ENCODE assay signal across 27 cellular contexts in the genomic region with DNA sequence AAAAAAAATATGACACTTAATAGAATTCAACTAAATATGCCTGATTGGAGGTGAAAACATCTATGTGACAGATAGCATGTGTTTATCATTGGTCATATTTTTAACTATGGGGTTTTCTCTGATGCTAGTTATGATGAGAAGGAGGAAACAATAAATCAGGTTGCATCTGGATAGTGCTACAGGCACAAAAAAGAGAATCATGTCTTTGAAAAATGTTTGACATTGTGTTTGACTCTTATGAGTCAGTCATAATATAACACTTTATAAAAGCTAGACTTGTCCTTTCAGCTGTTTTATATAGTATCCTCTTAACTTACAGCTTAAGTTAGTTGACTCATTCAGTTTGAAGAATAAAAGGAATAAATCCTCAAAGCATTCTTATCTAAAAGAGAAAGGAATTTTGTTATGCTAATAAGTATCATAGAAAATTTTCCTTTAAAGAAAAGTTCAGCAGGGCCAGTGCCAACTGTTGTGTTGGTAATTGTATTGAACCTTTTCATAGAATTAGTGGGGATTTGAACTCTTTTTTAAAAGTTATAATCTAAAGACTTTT.
"Had no signal": no experiment of that assay in that cellular context is flagged by ENCODE, and none has a peak within 500 bp of the region (broad histone marks: within the 10 kb centered on the region; RNA-seq: fewer than 3 reads in every experiment).

No MANE protein-coding gene starts in this region.

- H3K27ac Mint-ChIP-seq: activated CD4-positive, alpha-beta memory T cell treated with anti-CD3 and anti-CD28 coated beads, Interleukin-2, amount 10 ng/mL, durations not matched to agents 7 days and 5 days; activated CD4-positive, alpha-beta T cell treated with anti-CD3 and anti-CD28 coated beads, Interleukin-2, amount 10 ng/mL, durations not matched to agents 7 days and 5 days; activated naive CD8-positive, alpha-beta T cell; natural killer cell; neural progenitor cell; T-helper 1 cell treated with Interleukin-12 subunit alpha and Interleukin-12 subunit beta and Interleukin-4 antibody, amounts not matched to agents 30 μg/mL and 1 μg/mL, for 36 hours had no signal

- H3K9me3 ChIP-seq: body of pancreas, esophagus squamous epithelium, gastrocnemius medialis, psoas muscle, right atrium auricular region, suprapubic skin, tibial artery, upper lobe of right lung had no signal

- H3K27me3 ChIP-seq: body of pancreas, esophagus squamous epithelium, gastrocnemius medialis, hepatocyte, neural progenitor cell, right atrium auricular region, suprapubic skin, tibial artery, upper lobe of right lung had no signal

- H2AFZ ChIP-seq: hepatocyte, neural progenitor cell, parathyroid adenoma had no signal

- H3K4me3 ChIP-seq: body of pancreas, esophagus squamous epithelium, gastrocnemius medialis, hepatocyte, neural progenitor cell, psoas muscle, right atrium auricular region, suprapubic skin, tibial artery, upper lobe of right lung had no signal

- DNase-seq: activated CD4-positive, alpha-beta memory T cell treated with anti-CD3 and anti-CD28 coated beads, Interleukin-2, amount 10 ng/mL, durations not matched to agents 7 days and 5 days; activated CD4-positive, alpha-beta T cell treated with anti-CD3 and anti-CD28 coated beads, Interleukin-2, amount 10 ng/mL, durations not matched to agents 7 days and 5 days; activated naive CD4-positive, alpha-beta T cell; activated T-cell treated with anti-CD3 and anti-CD28 coated beads, Interleukin-2, amount 50 U/mL, for 72 hours; aorta; body of pancreas; dermis blood vessel endothelial cell; effector CD4-positive, alpha-beta T cell; esophagus squamous epithelium; gastrocnemius medialis; left cardiac atrium; natural killer cell; occipital lobe; psoas muscle; stimulated activated CD4-positive, alpha-beta T cell treated with anti-CD3 and anti-CD28 coated beads, Interleukin-15, amount 100 ng/mL, for 24 hours; stimulated activated naive CD4-positive, alpha-beta T cell; T1000; tibial artery; upper lobe of right lung; WERI-Rb-1 had no signal

- H3K9me3 Mint-ChIP-seq: activated CD4-positive, alpha-beta memory T cell treated with anti-CD3 and anti-CD28 coated beads, Interleukin-2, amount 10 ng/mL, durations not matched to agents 7 days and 5 days; activated CD4-positive, alpha-beta T cell treated with anti-CD3 and anti-CD28 coated beads, Interleukin-2, amount 10 ng/mL, durations not matched to agents 7 days and 5 days; activated T-cell treated with anti-CD3 and anti-CD28 coated beads, Interleukin-2, amount 50 U/mL, for 72 hours; natural killer cell; neural progenitor cell; T-helper 1 cell treated with Interleukin-12 subunit alpha and Interleukin-12 subunit beta and Interleukin-4 antibody, amounts not matched to agents 30 μg/mL and 1 μg/mL, for 36 hours had no signal

- ATAC-seq: activated T-cell treated with anti-CD3 and anti-CD28 coated beads, Interleukin-2, amount 50 U/mL, for 72 hours; body of pancreas; gastrocnemius medialis; left cardiac atrium; natural killer cell; psoas muscle; upper lobe of right lung had no signal

- H3K79me2 ChIP-seq: hepatocyte had no signal

- H3K9ac ChIP-seq: neural progenitor cell, parathyroid adenoma had no signal

- H3K36me3 ChIP-seq: neural progenitor cell had no signal

- H3K27me3 Mint-ChIP-seq: activated CD4-positive, alpha-beta memory T cell treated with anti-CD3 and anti-CD28 coated beads, Interleukin-2, amount 10 ng/mL, durations not matched to agents 7 days and 5 days; activated CD4-positive, alpha-beta T cell treated with anti-CD3 and anti-CD28 coated beads, Interleukin-2, amount 10 ng/mL, durations not matched to agents 7 days and 5 days; activated naive CD8-positive, alpha-beta T cell had no signal

- H3K4me1 ChIP-seq: body of pancreas, parathyroid adenoma, suprapubic skin, tibial artery, upper lobe of right lung had no signal

- H3K27ac ChIP-seq: body of pancreas, esophagus squamous epithelium, gastrocnemius medialis, neural progenitor cell, parathyroid adenoma, psoas muscle, right atrium auricular region, suprapubic skin, tibial artery, upper lobe of right lung, WERI-Rb-1 had no signal

- H3K4me3 Mint-ChIP-seq: activated CD4-positive, alpha-beta memory T cell treated with anti-CD3 and anti-CD28 coated beads, Interleukin-2, amount 10 ng/mL, durations not matched to agents 7 days and 5 days; activated CD4-positive, alpha-beta T cell treated with anti-CD3 and anti-CD28 coated beads, Interleukin-2, amount 10 ng/mL, durations not matched to agents 7 days and 5 days; activated naive CD8-positive, alpha-beta T cell; activated T-cell treated with anti-CD3 and anti-CD28 coated beads, Interleukin-2, amount 50 U/mL, for 72 hours; natural killer cell; neural progenitor cell; T-helper 1 cell treated with Interleukin-12 subunit alpha and Interleukin-12 subunit beta and Interleukin-4 antibody, amounts not matched to agents 30 μg/mL and 1 μg/mL, for 36 hours had no signal

- H3K4me2 ChIP-seq: hepatocyte, neural progenitor cell had no signal
